16 cellular contexts compared by ENCODE assay signal in genomic region chr1:59433440-59433813, GRCh38.
A peak's percentile ranks its signal among the peaks of the same experiment; 100 is the strongest.
DNase-seq lines count a peak whose midpoint lies in the region; ATAC-seq and TF ChIP-seq lines count a peak whose summit lies in the region.
"Had no signal": no experiment of that assay in that cellular context is flagged by ENCODE, and none has a peak within 500 bp of the region (broad histone marks: within the 10 kb centered on the region; RNA-seq: fewer than 3 reads in every experiment).

No MANE protein-coding gene starts in this region.

- H3K56ac ChIP-seq in mesendoderm (ENCODE audit: low read length) = no peak overlapping the region

- peak overlapping the region; percentile 19 for H3K4me3 Mint-ChIP-seq in activated T-helper 17 cell treated with anti-CD3 and anti-CD28 coated beads, Interleukin-2, amount 50 U/mL, for 72 hours
- H3K4me3 Mint-ChIP-seq: activated CD8-positive, alpha-beta memory T cell treated with anti-CD3 and anti-CD28 coated beads, Interleukin-2, amount 10 ng/mL, durations not matched to agents 7 days and 5 days had no signal

- no peaks in the 10 kb centered on the region for H3K36me3 Mint-ChIP-seq in activated T-helper 17 cell treated with anti-CD3 and anti-CD28 coated beads, Interleukin-2, amount 50 U/mL, for 72 hours (ENCODE audit: low read depth)

- no peak overlapping the region for H3K18ac ChIP-seq in mesendoderm (ENCODE audit: low read length)

- H3K79me2 ChIP-seq in mesendoderm (ENCODE audit: control insufficient read depth, insufficient read depth, low read length) = no peaks in the 10 kb centered on the region

- peak overlapping the region; percentile 64 for H3K27ac Mint-ChIP-seq in activated T-helper 17 cell treated with anti-CD3 and anti-CD28 coated beads, Interleukin-2, amount 50 U/mL, for 72 hours
- H3K27ac Mint-ChIP-seq: activated CD8-positive, alpha-beta memory T cell treated with anti-CD3 and anti-CD28 coated beads, Interleukin-2, amount 10 ng/mL, durations not matched to agents 7 days and 5 days had no signal

- TF ChIP-seq RAD21 in liver (IDR thresholded peaks at IDR 0.05) = no peak

- TF ChIP-seq CTCF in left ventricle myocardium inferior (IDR thresholded peaks at IDR 0.05; ENCODE audit: borderline replicate concordance) (no peak), liver (IDR thresholded peaks at IDR 0.05; ENCODE audit: low read depth, low read length, missing input control) (no peak), tibial artery (IDR thresholded peaks at IDR 0.05) (no peak)

- H3K27me3 Mint-ChIP-seq in activated T-helper 17 cell treated with anti-CD3 and anti-CD28 coated beads, Interleukin-2, amount 50 U/mL, for 72 hours = no peaks in the 10 kb centered on the region
- H3K27me3 Mint-ChIP-seq: activated CD8-positive, alpha-beta memory T cell treated with anti-CD3 and anti-CD28 coated beads, Interleukin-2, amount 10 ng/mL, durations not matched to agents 7 days and 5 days had no signal

- ATAC-seq in left cardiac atrium = peak; percentile 52
- ATAC-seq in activated T-helper 17 cell treated with anti-CD3 and anti-CD28 coated beads, Interleukin-2, amount 50 U/mL, for 72 hours (replicated peaks) = no peak
- ATAC-seq: activated CD8-positive, alpha-beta memory T cell treated with anti-CD3 and anti-CD28 coated beads, Interleukin-2, amount 10 ng/mL, durations not matched to agents 7 days and 5 days; esophagus mucosa; K562 had no signal

- WGBS in liver = 94% methylated on average over 6 of the region's 6 CpGs
- WGBS in mesendoderm (ENCODE audit: extremely low coverage, insufficient coverage, low lambda C conversion rate) = no CpG with 5 or more reads among the region's 6 CpGs

- no peak overlapping the region for H4K5ac ChIP-seq in mesendoderm (ENCODE audit: low read length)

- H3K9ac ChIP-seq in liver (ENCODE audit: low read depth in 1 of 2, low read length in 2 of 2) (no peak overlapping the region), mesendoderm (ENCODE audit: low read length) (no peak overlapping the region)

- H4K8ac ChIP-seq in mesendoderm (ENCODE audit: low read depth, low read length) = no peak overlapping the region

- no peak overlapping the region for H3K4ac ChIP-seq in mesendoderm (ENCODE audit: low read depth, low read length)

- H3K4me1 Mint-ChIP-seq in activated T-helper 17 cell treated with anti-CD3 and anti-CD28 coated beads, Interleukin-2, amount 50 U/mL, for 72 hours = peaks cover 12% of the 10 kb centered on the region

- H2BK120ac ChIP-seq in mesendoderm (ENCODE audit: low read depth, low read length) = no peak overlapping the region

- H3K36me3 ChIP-seq in left ventricle myocardium inferior (no peaks in the 10 kb centered on the region), liver (ENCODE audit: control insufficient read depth in 4 of 4, insufficient read depth in 3 of 4, low read depth in 1 of 4, low read length in 3 of 4) (no peaks in the 10 kb centered on the region), tibial artery (no peaks in the 10 kb centered on the region), mesendoderm (ENCODE audit: control insufficient read depth, insufficient read depth, low read length) (no peaks in the 10 kb centered on the region), HAP-1 (replicated peaks) (no peaks in the 10 kb centered on the region)
- H3K36me3 ChIP-seq: adrenal gland, colonic mucosa had no signal

- H2BK15ac ChIP-seq in mesendoderm (replicated peaks; ENCODE audit: low read depth) = no peak overlapping the region

- intact Hi-C loops in left cardiac atrium (cut with DNase I) = no loop called here
- intact Hi-C loops in left ventricle myocardium inferior (cut with micrococcal nuclease) = no loop called here
- intact Hi-C loops in tibial artery (cut with DNase I; ENCODE audit: low total_unique reads) = no loop called here

- H3K27me3 ChIP-seq in left ventricle myocardium inferior (ENCODE audit: low read depth) (no peaks in the 10 kb centered on the region), liver (ENCODE audit: control insufficient read depth in 4 of 4, insufficient read depth in 4 of 4, low read length in 3 of 4) (no peaks in the 10 kb centered on the region), tibial artery (no peaks in the 10 kb centered on the region), mesendoderm (ENCODE audit: insufficient read depth, low read length, poor library complexity) (no peaks in the 10 kb centered on the region), HAP-1 (ENCODE audit: low read depth) (no peaks in the 10 kb centered on the region)
- H3K27me3 ChIP-seq: adrenal gland, colonic mucosa had no signal

- no peak overlapping the region for H2AK5ac ChIP-seq in mesendoderm (ENCODE audit: low read length)

- no peaks in the 10 kb centered on the region for H3K79me1 ChIP-seq in mesendoderm (ENCODE audit: low read length)

- no peak overlapping the region for H3K4me2 ChIP-seq in mesendoderm (ENCODE audit: low read length)

- H3K4me3 ChIP-seq in left ventricle myocardium inferior (no peak overlapping the region), liver (ENCODE audit: low read depth in 1 of 3, low read length in 3 of 3) (no peak overlapping the region), tibial artery (no peak overlapping the region), mesendoderm (ENCODE audit: low read length) (no peak overlapping the region), HAP-1 (no peak overlapping the region)
- H3K4me3 ChIP-seq: adrenal gland, colonic mucosa, K562 had no signal

- no peaks in the 10 kb centered on the region for H3K9me3 ChIP-seq in left ventricle myocardium inferior (replicated peaks)
- no peaks in the 10 kb centered on the region for H3K9me3 ChIP-seq in liver (ENCODE audit: control insufficient read depth in 4 of 4, low read length in 3 of 4)
- no peaks in the 10 kb centered on the region for H3K9me3 ChIP-seq in tibial artery
- no peaks in the 10 kb centered on the region for H3K9me3 ChIP-seq in HAP-1
- H3K9me3 ChIP-seq: adrenal gland, colonic mucosa had no signal

- H3K9me3 Mint-ChIP-seq in activated T-helper 17 cell treated with anti-CD3 and anti-CD28 coated beads, Interleukin-2, amount 50 U/mL, for 72 hours = no peaks in the 10 kb centered on the region

- in situ Hi-C loops in HAP-1 (cut with MboI; ENCODE audit: low sequenced_read_pairs) = no loop called here

- no peak overlapping the region for H3K23ac ChIP-seq in mesendoderm (ENCODE audit: low read length)

- DNase-seq in left cardiac atrium (no peak), left ventricle myocardium inferior (no peak), tibial artery (peak in 1 of 2 donors; percentile 38), mesendoderm (no peak), iPS-NIHi11 (ENCODE audit: low spot score) (no peak), HAP-1 (ENCODE audit: low spot score in 2 of 2) (no peak)
- DNase-seq: activated CD8-positive, alpha-beta memory T cell treated with anti-CD3 and anti-CD28 coated beads, Interleukin-2, amount 10 ng/mL, durations not matched to agents 7 days and 5 days; adrenal gland; AML-193; colonic mucosa; NCI-H187; posterior cingulate gyrus had no signal

- H3K27ac ChIP-seq in left ventricle myocardium inferior (replicated peaks) (no peak overlapping the region), liver (ENCODE audit: low read depth in 1 of 2, low read length in 2 of 2) (peak overlapping the region; percentile 82 to 84), tibial artery (peak overlapping the region; percentile 56 to 62), mesendoderm (ENCODE audit: low read depth, low read length) (no peak overlapping the region)
- H3K27ac ChIP-seq: adrenal gland, colonic mucosa had no signal

- no peak overlapping the region for H2BK5ac ChIP-seq in mesendoderm (ENCODE audit: low read length)

- H3K4me1 ChIP-seq in left ventricle myocardium inferior = peaks cover 48% of the 10 kb centered on the region
- H3K4me1 ChIP-seq in liver (ENCODE audit: control insufficient read depth in 4 of 4, insufficient read depth in 4 of 4, low read length in 3 of 4) = peaks cover 4 to 42% (median 19%) of the 10 kb centered on the region in 4 donors
- peaks cover 0 to 36% (median 21%) of the 10 kb centered on the region in 4 donors for H3K4me1 ChIP-seq in tibial artery
- H3K4me1 ChIP-seq in mesendoderm (ENCODE audit: control insufficient read depth, low read depth, low read length) = no peaks in the 10 kb centered on the region
- no peaks in the 10 kb centered on the region for H3K4me1 ChIP-seq in HAP-1

TF ChIP-seq in liver, 16 proteins besides CTCF, POLR2A, EP300 and RAD21:
- TF ChIP-seq ATF3 (IDR thresholded peaks at IDR 0.05) (no peak), RXRA (IDR thresholded peaks at IDR 0.05) (no peak), SP1 (IDR thresholded peaks at IDR 0.05) (no peak), YY1 (IDR thresholded peaks at IDR 0.05) (no peak), JUND (IDR thresholded peaks at IDR 0.05) (no peak), TAF1 (conservative IDR thresholded peaks at IDR 0.05) (no peak), HNF4G (IDR thresholded peaks at IDR 0.05) (no peak), GABPA (IDR thresholded peaks at IDR 0.05 in 1 of 2, conservative IDR thresholded peaks at IDR 0.05 in 1 of 2) (no peak), FOXA2 (IDR thresholded peaks at IDR 0.05) (no peak), FOXA1 (IDR thresholded peaks at IDR 0.05) (no peak)
- TF ChIP-seq, protein P1, sequence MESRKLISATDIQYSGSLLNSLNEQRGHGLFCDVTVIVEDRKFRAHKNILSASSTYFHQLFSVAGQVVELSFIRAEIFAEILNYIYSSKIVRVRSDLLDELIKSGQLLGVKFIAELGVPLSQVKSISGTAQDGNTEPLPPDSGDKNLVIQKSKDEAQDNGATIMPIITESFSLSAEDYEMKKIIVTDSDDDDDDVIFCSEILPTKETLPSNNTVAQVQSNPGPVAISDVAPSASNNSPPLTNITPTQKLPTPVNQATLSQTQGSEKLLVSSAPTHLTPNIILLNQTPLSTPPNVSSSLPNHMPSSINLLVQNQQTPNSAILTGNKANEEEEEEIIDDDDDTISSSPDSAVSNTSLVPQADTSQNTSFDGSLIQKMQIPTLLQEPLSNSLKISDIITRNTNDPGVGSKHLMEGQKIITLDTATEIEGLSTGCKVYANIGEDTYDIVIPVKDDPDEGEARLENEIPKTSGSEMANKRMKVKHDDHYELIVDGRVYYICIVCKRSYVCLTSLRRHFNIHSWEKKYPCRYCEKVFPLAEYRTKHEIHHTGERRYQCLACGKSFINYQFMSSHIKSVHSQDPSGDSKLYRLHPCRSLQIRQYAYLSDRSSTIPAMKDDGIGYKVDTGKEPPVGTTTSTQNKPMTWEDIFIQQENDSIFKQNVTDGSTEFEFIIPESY (IDR thresholded peaks at IDR 0.05) = no peak
- TF ChIP-seq, protein P2, sequence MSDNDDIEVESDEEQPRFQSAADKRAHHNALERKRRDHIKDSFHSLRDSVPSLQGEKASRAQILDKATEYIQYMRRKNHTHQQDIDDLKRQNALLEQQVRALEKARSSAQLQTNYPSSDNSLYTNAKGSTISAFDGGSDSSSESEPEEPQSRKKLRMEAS (IDR thresholded peaks at IDR 0.05) = no peak
TF ChIP-seq in liver: peak in this region for 0.

Comparison
In these comparisons a context has a peak if more than half of its experiments do, and no peak if none do; other contexts are left out.
1. H3K27ac ChIP-seq: peak in liver (2 of 2) and tibial artery (2 of 2); none in left ventricle myocardium inferior (single experiment) and mesendoderm (single experiment).